Comparison of ENCODE assay signal across 19 cellular contexts in genomic region chr1:160496334-160496733, GRCh38. TPM values are rescaled to one million over a fixed set of nuclear protein-coding genes. Genes with fewer than 3 reads are reported as not detected.
DNase-seq lines count a peak whose midpoint lies in the region; ATAC-seq and TF ChIP-seq lines count a peak whose summit lies in the region.
"Had no signal": no experiment of that assay in that cellular context is flagged by ENCODE, and none has a peak within 500 bp of the region (broad histone marks: within the 10 kb centered on the region; RNA-seq: fewer than 3 reads in every experiment).

No MANE protein-coding gene starts in this region.

- H3K27me3 ChIP-seq in right lobe of liver: no peaks in the 10 kb centered on the region
- H3K27me3 ChIP-seq in BE2C: no peaks in the 10 kb centered on the region
- H3K27me3 ChIP-seq: Peyer's patch had no signal

- no peaks in the 10 kb centered on the region for H3K36me3 ChIP-seq in right lobe of liver
- no peaks in the 10 kb centered on the region for H3K36me3 ChIP-seq in BE2C
- H3K36me3 ChIP-seq: Peyer's patch had no signal

- TF ChIP-seq POLR2A in right lobe of liver (IDR thresholded peaks at IDR 0.05): no peak

- 91% methylated on average over 4 of the region's 4 CpGs for WGBS in right lobe of liver (ENCODE audit: insufficient coverage, low coverage, low lambda C conversion rate, missing lambda C conversion rate)

- CTCF ChIA-PET in activated naive CD4-positive, alpha-beta T cell treated with anti-CD3 and anti-CD28 coated beads for 36 hours (lab: Charles Lee): interaction anchor here (1.0 kb wide), 1 partner anchor 23 kb away, joined by 3 read pairs; no protein-coding TSS in a partner anchor
- CTCF ChIA-PET in activated B cell treated with CpG ODN at 0.5 μM for 24 hours (lab: Charles Lee): no interaction called here

- H3K9me3 ChIP-seq in right lobe of liver: no peaks in the 10 kb centered on the region
- H3K9me3 ChIP-seq in BE2C: no peaks in the 10 kb centered on the region
- H3K9me3 ChIP-seq: Peyer's patch had no signal

- TF ChIP-seq CTCF in activated B cell treated with CpG ODN at 0.5 μM for 24 hours (IDR thresholded peaks at IDR 0.05) (no peak), right lobe of liver (IDR thresholded peaks at IDR 0.05) (no peak), BE2C (IDR thresholded peaks at IDR 0.05; ENCODE audit: low read depth, low read length) (no peak)

- H3K9me3 Mint-ChIP-seq in activated naive CD4-positive, alpha-beta T cell treated with anti-CD3 and anti-CD28 coated beads for 36 hours: peaks cover 15% of the 10 kb centered on the region
- H3K9me3 Mint-ChIP-seq in activated B cell treated with CpG ODN at 0.5 μM for 24 hours (no peaks in the 10 kb centered on the region), naive B cell (peaks cover 0 to 18% (median 5%) of the 10 kb centered on the region in 7 donors)

- POLR2A ChIA-PET in activated B cell treated with CpG ODN at 0.5 μM for 24 hours (lab: Charles Lee): no interaction called here

- H3K27ac Mint-ChIP-seq in activated naive CD4-positive, alpha-beta T cell treated with anti-CD3 and anti-CD28 coated beads for 36 hours: peak overlapping the region; percentile 46
- H3K27ac Mint-ChIP-seq in activated B cell treated with CpG ODN at 0.5 μM for 24 hours (peak overlapping the region; percentile 65), naive B cell (peak overlapping the region; percentile 8 to 83 (median 58))

- peaks cover 60% of the 10 kb centered on the region for H3K4me1 Mint-ChIP-seq in activated naive CD4-positive, alpha-beta T cell treated with anti-CD3 and anti-CD28 coated beads for 36 hours (ENCODE audit: low read depth)
- H3K4me1 Mint-ChIP-seq in activated B cell treated with CpG ODN at 0.5 μM for 24 hours: peaks cover 54% of the 10 kb centered on the region
- H3K4me1 Mint-ChIP-seq in naive B cell: peaks cover 34 to 62% (median 42%) of the 10 kb centered on the region in 3 donors

- H3K27me3 Mint-ChIP-seq in activated naive CD4-positive, alpha-beta T cell treated with anti-CD3 and anti-CD28 coated beads for 36 hours (ENCODE audit: low read depth): no peaks in the 10 kb centered on the region
- H3K27me3 Mint-ChIP-seq in activated B cell treated with CpG ODN at 0.5 μM for 24 hours: no peaks in the 10 kb centered on the region
- no peaks in the 10 kb centered on the region for H3K27me3 Mint-ChIP-seq in naive B cell

- intact Hi-C loops in activated naive CD4-positive, alpha-beta T cell treated with anti-CD3 and anti-CD28 coated beads for 36 hours (cut with micrococcal nuclease): loop anchor here (1.0 kb wide), 1 partner anchor 20 kb away; no protein-coding TSS in a partner anchor
- intact Hi-C loops in activated B cell treated with CpG ODN at 0.5 μM for 24 hours (cut with micrococcal nuclease) (no loop called here), right lobe of liver (cut with DNase I) (no loop called here)

- no peak overlapping the region for H3K4me3 ChIP-seq in right lobe of liver
- no peak overlapping the region for H3K4me3 ChIP-seq in BE2C (ENCODE audit: low read depth, low read length)
- H3K4me3 ChIP-seq: GM23248, Peyer's patch had no signal

- no peak overlapping the region for H3K27ac ChIP-seq in right lobe of liver
- H3K27ac ChIP-seq: GM23248, Peyer's patch had no signal

- no peak for DNase-seq in activated naive CD4-positive, alpha-beta T cell treated with anti-CD3 and anti-CD28 coated beads for 36 hours
- no peak for DNase-seq in activated naive CD4-positive, alpha-beta T cell treated with Interleukin-2 at 50 U/mL for 16 hours
- no peak for DNase-seq in activated B cell treated with CpG ODN at 0.5 μM for 24 hours
- no peak for DNase-seq in naive B cell
- DNase-seq in right lobe of liver: no peak
- no peak for DNase-seq in BE2C
- DNase-seq: CD8-positive, alpha-beta T cell; DMS79 treated with DMSO at 0.1 percent for 48 hours; GM23248; NCI-H1105 treated with DMSO at 0.1 percent for 48 hours; NCI-H1694 treated with DMSO at 0.1 percent for 48 hours; NCI-H2107; NCI-H226; NCI-H524 treated with DMSO at 0.1 percent for 48 hours; Peyer's patch had no signal

- H3K4me3 Mint-ChIP-seq in activated naive CD4-positive, alpha-beta T cell treated with anti-CD3 and anti-CD28 coated beads for 36 hours: no peak overlapping the region
- no peak overlapping the region for H3K4me3 Mint-ChIP-seq in activated B cell treated with CpG ODN at 0.5 μM for 24 hours
- peak overlapping the region in 1 of 8 donors; percentile 70 for H3K4me3 Mint-ChIP-seq in naive B cell
- H3K4me3 Mint-ChIP-seq: CD8-positive, alpha-beta T cell had no signal

- H3K4me1 ChIP-seq in right lobe of liver (no peaks in the 10 kb centered on the region), BE2C (no peaks in the 10 kb centered on the region)
- H3K4me1 ChIP-seq: Peyer's patch had no signal

- no peak for ATAC-seq in activated B cell treated with CpG ODN at 0.5 μM for 24 hours (ENCODE audit: low read depth)
- no peak for ATAC-seq in naive B cell (ENCODE audit: low read depth in 2 of 2)
- no peak for ATAC-seq in right lobe of liver
- ATAC-seq in GM18858 (IDR thresholded peaks at IDR 0.05; ENCODE audit: unreplicated experiment): no peak
- ATAC-seq: CD8-positive, alpha-beta T cell; HCT116; Right ventricle myocardium inferior had no signal

- peaks cover 30% of the 10 kb centered on the region for H3K36me3 Mint-ChIP-seq in activated naive CD4-positive, alpha-beta T cell treated with anti-CD3 and anti-CD28 coated beads for 36 hours (ENCODE audit: low read depth)
- peaks cover 37% of the 10 kb centered on the region for H3K36me3 Mint-ChIP-seq in activated B cell treated with CpG ODN at 0.5 μM for 24 hours (ENCODE audit: low read depth)
- H3K36me3 Mint-ChIP-seq in naive B cell: peaks cover 33 to 39% of the 10 kb centered on the region in 2 donors

RNA-seq across cellular contexts. Expression of gene SLAMF6, which starts 26.7 kb away (rescaled TPM):
- 10 to 100 TPM; 55.0 to 55.5 TPM for total RNA-seq in activated naive CD4-positive, alpha-beta T cell treated with anti-CD3 and anti-CD28 coated beads for 36 hours
- 28.7 and 31.2 TPM in 2 replicates for total RNA-seq in activated B cell treated with CpG ODN at 0.5 μM for 24 hours
- polyA plus RNA-seq in naive B cell (ENCODE audit: low read depth in 6 of 6): 100 to 1,000 TPM; 164 to 256 (median 194) TPM
- total RNA-seq in right lobe of liver: 1 to 10 TPM in 1 of 6 experiments, under 1 TPM in 5; 0.26 to 1.1 (median 0.69) TPM
- not detected for polyA plus RNA-seq in BE2C (2012; ENCODE audit: insufficient read depth, insufficient read length, low read depth)
- total RNA-seq: G401, GM23248 had no signal
- polyA plus RNA-seq: GM23248 had no signal

Comparison
In these comparisons a context has a peak if more than half of its experiments do, and no peak if none do; other contexts are left out.
1. RNA of gene SLAMF6, which starts 26.7 kb away (total RNA-seq): 55.0 to 55.5 TPM in activated naive CD4-positive, alpha-beta T cell treated with anti-CD3 and anti-CD28 coated beads for 36 hours and 28.7 to 31.2 TPM in activated B cell treated with CpG ODN at 0.5 μM for 24 hours; 0.26 to 1.1 TPM in right lobe of liver; every median in the first group is over 10 times any median in the second.
2. Peak in every context shown above with its lines, with median percentiles within 50 percentile points of each other: H3K27ac Mint-ChIP-seq.